Comparison of ENCODE assay signal across 1 cellular context in genomic region chr18:24814521-24814920, GRCh38.
TF ChIP-seq lines count a peak whose summit lies in the region.

No MANE protein-coding gene starts in this region.

TF ChIP-seq in GM23338, 12 proteins besides CTCF, POLR2A, EP300 and RAD21 (continued from another document):
- no peak for TF ChIP-seq REST (IDR thresholded peaks at IDR 0.05; ENCODE audit: unreplicated experiment)
TF ChIP-seq in GM23338: peak in this region for 0.
